Comparison of ENCODE assay signal across 12 cellular contexts in the genomic region with DNA sequence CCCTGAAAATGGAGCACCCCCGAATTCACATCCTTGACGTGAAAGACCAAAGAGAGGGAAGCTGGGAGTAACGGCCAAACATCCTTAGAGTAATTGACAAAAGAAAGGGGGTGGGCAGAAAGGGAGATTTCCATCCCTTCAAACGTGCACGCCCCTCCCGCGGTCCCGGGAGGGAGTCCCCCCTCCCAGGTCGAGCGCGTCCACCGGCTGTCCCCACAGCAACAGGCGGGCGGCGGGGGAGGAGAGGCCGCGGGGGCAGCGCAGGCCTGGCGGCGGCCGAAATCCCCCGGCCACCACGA. TPM values are rescaled to one million over a fixed set of nuclear protein-coding genes. Genes with fewer than 3 reads are reported as not detected.
DNase-seq lines count a peak whose midpoint lies in the region; ATAC-seq and TF ChIP-seq lines count a peak whose summit lies in the region.
"Had no signal": no experiment of that assay in that cellular context is flagged by ENCODE, and none has a peak within 500 bp of the region (broad histone marks: within the 10 kb centered on the region; RNA-seq: fewer than 3 reads in every experiment).

No MANE protein-coding gene starts in this region.

- no CpG with 5 or more reads among the region's 23 CpGs for WGBS in iPS DF 6.9 (ENCODE audit: insufficient coverage, insufficient read length)
- WGBS in psoas muscle, 3 donors: 1 to 4% (median 3%) methylated on average over 20 to 23 of the region's 23 CpGs
- 4% methylated on average over 23 of the region's 23 CpGs for WGBS in prostate gland

- no peak for TF ChIP-seq POLR2A in prostate gland (IDR thresholded peaks at IDR 0.05)

- H3K9me3 ChIP-seq in NT2/D1 (ENCODE audit: insufficient read depth, low read length) (no peaks in the 10 kb centered on the region), iPS DF 6.9 (ENCODE audit: control insufficient read depth, insufficient read depth, low read length) (no peaks in the 10 kb centered on the region), psoas muscle (no peaks in the 10 kb centered on the region), prostate gland (no peaks in the 10 kb centered on the region)
- H3K9me3 ChIP-seq: MG63 had no signal

- H3K27ac ChIP-seq in iPS DF 6.9 (ENCODE audit: low read length): no peak overlapping the region
- H3K27ac ChIP-seq in psoas muscle: no peak overlapping the region
- H3K27ac ChIP-seq in prostate gland: no peak overlapping the region

- no peak for TF ChIP-seq CTCF in psoas muscle (IDR thresholded peaks at IDR 0.05)
- no peak for TF ChIP-seq CTCF in prostate gland (IDR thresholded peaks at IDR 0.05)

- peaks cover 97% of the 10 kb centered on the region for H3K27me3 ChIP-seq in H7 (ENCODE audit: control insufficient read depth, insufficient read depth, low read length)
- H3K27me3 ChIP-seq in NT2/D1 (ENCODE audit: insufficient read depth, insufficient read length): peaks cover 97% of the 10 kb centered on the region
- peaks cover 74% of the 10 kb centered on the region for H3K27me3 ChIP-seq in iPS DF 6.9 (ENCODE audit: control insufficient read depth, insufficient read depth, low read length)
- peaks cover 0 to 63% (median 6%) of the 10 kb centered on the region in 3 donors for H3K27me3 ChIP-seq in psoas muscle (ENCODE audit: insufficient read depth in 3 of 3, low read length in 2 of 3)
- peaks cover 21% of the 10 kb centered on the region for H3K27me3 ChIP-seq in prostate gland (replicated peaks; ENCODE audit: insufficient read depth)

- no peak overlapping the region for H3K9ac ChIP-seq in NT2/D1 (ENCODE audit: insufficient read length, low read depth)

- peak in 1 of 4 donors; percentile 31 for ATAC-seq in psoas muscle

- H3K4me1 ChIP-seq in NT2/D1 (ENCODE audit: insufficient read depth, insufficient read length) (peaks cover 6% of the 10 kb centered on the region), iPS DF 6.9 (ENCODE audit: control insufficient read depth, insufficient read depth, low read length) (peaks cover 5% of the 10 kb centered on the region), psoas muscle (peaks cover 12% of the 10 kb centered on the region), prostate gland (replicated peaks) (peaks cover 6% of the 10 kb centered on the region)

- intact Hi-C loops in psoas muscle (cut with DNase I): loop anchor here (5.0 to 10.0 kb wide), 5 partner anchors 50 to 1630 kb away; no protein-coding TSS in a partner anchor
- intact Hi-C loops in prostate gland (cut with DNase I): no loop called here

- H3K4me3 ChIP-seq in H7 (ENCODE audit: insufficient read depth, low read depth, low read length) (peak overlapping the region; percentile 50), NT2/D1 (ENCODE audit: insufficient read length, low read depth) (peak overlapping the region; percentile 57), iPS DF 6.9 (ENCODE audit: low read length) (peak overlapping the region; percentile 47; the same call in 1 of the 2 replicates), psoas muscle (peak overlapping the region; percentile 66), prostate gland (peak overlapping the region in 1 of 2 donors; percentile 14)
- H3K4me3 ChIP-seq: MG63 had no signal

- DNase-seq in H7 (no peak), NT2/D1 (ENCODE audit: low read depth, low spot score) (no peak), iPS DF 6.9 (ENCODE audit: low read depth, low spot score) (no peak), psoas muscle (no peak), prostate gland (ENCODE audit: low spot score) (no peak), occipital lobe (lab: John Stamatoyannopoulos, UW) (no peak), dedifferentiated amniotic fluid mesenchymal stem cell (ENCODE audit: extremely low spot score) (no peak), GDM1 (lab: John Stamatoyannopoulos, UW) (no peak)
- DNase-seq: activated CD4-positive, alpha-beta memory T cell treated with anti-CD3 and anti-CD28 coated beads, Interleukin-2, amount 10 ng/mL, durations not matched to agents 7 days and 5 days; HCEC 1CT; NCI-H748 treated with DMSO at 0.1 percent for 48 hours had no signal

- H3K36me3 ChIP-seq in H7 (replicated peaks; ENCODE audit: control insufficient read depth, insufficient read depth, low read length): no peaks in the 10 kb centered on the region
- H3K36me3 ChIP-seq in NT2/D1 (ENCODE audit: insufficient read depth, insufficient read length, low read length): no peaks in the 10 kb centered on the region
- H3K36me3 ChIP-seq in iPS DF 6.9 (ENCODE audit: control insufficient read depth, insufficient read depth, low read length): no peaks in the 10 kb centered on the region
- H3K36me3 ChIP-seq in psoas muscle (ENCODE audit: insufficient read depth in 1 of 2, low read depth in 1 of 2): no peaks in the 10 kb centered on the region
- no peaks in the 10 kb centered on the region for H3K36me3 ChIP-seq in prostate gland
- H3K36me3 ChIP-seq: MG63 had no signal

RNA-seq across cellular contexts. Expression of a gene that starts 5.3 kb away (rescaled TPM):
- total RNA-seq in H7 (2014; rRNA removed; shearing (Covaris generic)): 2.3 and 2.9 TPM in 2 replicates
- total RNA-seq in psoas muscle: 10 to 100 TPM in 3 of 4 donors, 1 to 10 TPM in 1; 8.3 to 20.6 (median 18.3) TPM
- 1 to 10 TPM in 1 of 3 donors, under 1 TPM in 2; 0.40 to 1.7 (median 0.93) TPM for polyA plus RNA-seq in psoas muscle
- 1 to 10 TPM; 1.1 to 6.2 TPM for total RNA-seq in prostate gland
- total RNA-seq in occipital lobe: 14.8 TPM
